7 cellular contexts compared by ENCODE assay signal in genomic region chr3:16467368-16467767, GRCh38. TPM values are rescaled to one million over a fixed set of nuclear protein-coding genes. Genes with fewer than 3 reads are reported as not detected.
A peak's percentile ranks its signal among the peaks of the same experiment; 100 is the strongest.
DNase-seq lines count a peak whose midpoint lies in the region; ATAC-seq and FAIRE-seq lines count a peak whose summit lies in the region.

No MANE protein-coding gene starts in this region.

- peak overlapping the region; percentile 83 to 95 for H3K27ac Mint-ChIP-seq in activated naive CD4-positive, alpha-beta T cell treated with anti-CD3 and anti-CD28 coated beads, Interleukin-2, amount 50 U/mL, for 72 hours

- peaks cover 0 to 7% of the 10 kb centered on the region in 2 donors for H3K9me3 Mint-ChIP-seq in activated naive CD4-positive, alpha-beta T cell treated with anti-CD3 and anti-CD28 coated beads, Interleukin-2, amount 50 U/mL, for 72 hours

- no peak for FAIRE-seq in HTR-8/SVneo (lab: Jason Lieb, UNC)

- H3K36me3 Mint-ChIP-seq in activated naive CD4-positive, alpha-beta T cell treated with anti-CD3 and anti-CD28 coated beads, Interleukin-2, amount 50 U/mL, for 72 hours, result peaks cover 34 to 78% of the 10 kb centered on the region in 2 donors

- peak; percentile 85 for ATAC-seq in GM19438 (IDR thresholded peaks at IDR 0.05; ENCODE audit: low read depth, unreplicated experiment)
- ATAC-seq in HG03354 (IDR thresholded peaks at IDR 0.05; ENCODE audit: poor library complexity, severe bottlenecking, unreplicated experiment), result peak; percentile 90
- peak; percentile 65 to 72 for ATAC-seq in activated naive CD4-positive, alpha-beta T cell treated with anti-CD3 and anti-CD28 coated beads, Interleukin-2, amount 50 U/mL, for 72 hours
- peak; percentile 83 for ATAC-seq in stimulated activated naive CD8-positive, alpha-beta T cell treated with anti-CD3 and anti-CD28 coated beads, Interleukin-15, Interleukin-2, amounts not matched to agents 100 U/mL and 50 U/mL, for 24 hours

- DNase-seq in activated naive CD4-positive, alpha-beta T cell treated with anti-CD3 and anti-CD28 coated beads, Interleukin-2, amount 50 U/mL, for 72 hours (ENCODE audit: low spot score in 2 of 2), result peak; percentile 42 to 62
- peak; percentile 62 for DNase-seq in stimulated activated naive CD8-positive, alpha-beta T cell treated with anti-CD3 and anti-CD28 coated beads, Interleukin-15, Interleukin-2, amounts not matched to agents 100 U/mL and 50 U/mL, for 24 hours
- no peak for DNase-seq in HTR-8/SVneo (ENCODE audit: insufficient read length, low spot score)
- no peak for DNase-seq in NCI-H1417 (lab: John Stamatoyannopoulos, UW)
- DNase-seq in kidney tubule cell (ENCODE audit: low spot score), result no peak

RNA-seq across cellular contexts. Expression of gene RFTN1, which starts 46.1 kb away (rescaled TPM):
- total RNA-seq in activated naive CD4-positive, alpha-beta T cell treated with anti-CD3 and anti-CD28 coated beads, Interleukin-2, amount 50 U/mL, for 72 hours, result 100 to 1,000 TPM in 1 of 2 donors, 10 to 100 TPM in 1; 94.3 to 111 TPM

Comparison
In these comparisons a context has a peak if more than half of its experiments do, and no peak if none do; other contexts are left out.
1. DNase-seq: peak in activated naive CD4-positive, alpha-beta T cell treated with anti-CD3 and anti-CD28 coated beads, Interleukin-2, amount 50 U/mL, for 72 hours (2 of 2) and stimulated activated naive CD8-positive, alpha-beta T cell treated with anti-CD3 and anti-CD28 coated beads, Interleukin-15, Interleukin-2, amounts not matched to agents 100 U/mL and 50 U/mL, for 24 hours (single experiment); none in HTR-8/SVneo (single experiment), NCI-H1417 (0 of 3) and kidney tubule cell (single experiment).
2. Peak in every context shown above with its lines, with median percentiles within 50 percentile points of each other: ATAC-seq.